In the genomic region with DNA sequence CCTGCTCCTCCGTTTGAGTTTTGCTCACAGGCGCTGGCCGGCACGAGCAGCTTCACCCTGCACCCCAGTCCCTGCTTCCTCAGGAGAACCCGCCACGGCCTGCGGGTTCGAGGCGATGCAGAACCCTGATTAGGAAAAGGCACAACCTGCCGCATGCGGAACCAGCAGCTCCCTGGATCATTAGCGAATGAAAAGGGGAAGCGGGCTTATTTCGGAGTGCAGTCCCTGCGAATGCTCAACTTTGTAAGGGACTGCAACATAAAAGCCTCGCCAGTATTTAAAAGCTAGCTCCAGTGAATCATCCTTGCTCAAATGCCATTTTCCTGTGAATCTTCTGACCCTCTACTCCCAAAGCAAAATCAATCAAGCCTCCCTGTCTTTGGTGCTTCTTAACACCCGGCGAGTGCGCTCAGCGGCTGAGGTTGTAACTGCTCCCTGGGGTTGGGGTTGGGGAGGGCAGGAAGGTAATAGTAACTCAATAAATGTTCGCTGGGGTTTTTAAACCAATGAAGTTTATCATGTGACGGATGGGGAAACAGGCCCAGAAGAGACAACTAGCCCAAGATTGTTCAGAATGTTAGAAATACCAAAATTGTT, we compare ENCODE assay signal across 8 cellular contexts. TPM values are rescaled to one million over a fixed set of nuclear protein-coding genes. Genes with fewer than 3 reads are reported as not detected.
DNase-seq lines count a peak whose midpoint lies in the region; ATAC-seq, FAIRE-seq and TF ChIP-seq lines count a peak whose summit lies in the region.

No MANE protein-coding gene starts in this region.

- peaks cover 32% of the 10 kb centered on the region for H3K4me1 Mint-ChIP-seq in brain
- peaks cover 35% of the 10 kb centered on the region for H3K4me1 Mint-ChIP-seq in stimulated activated memory B cell treated with anti-CD40 and anti-IgM and Interleukin-4, amounts not matched to agents 10 μg/mL and 1 μg/mL and 100 μg/mL, for 72 hours

- ATAC-seq in stimulated activated memory B cell treated with anti-CD40 and anti-IgM and Interleukin-4, amounts not matched to agents 10 μg/mL and 1 μg/mL and 100 μg/mL, for 72 hours, result peak; percentile 77

- H4K20me1 ChIP-seq in OCI-LY3 (ENCODE audit: insufficient read depth, low read length), result no peaks in the 10 kb centered on the region

- H3K4me3 ChIP-seq in HEK293 (ENCODE audit: low read depth, low read length) (peak overlapping the region; percentile 75), OCI-LY3 (ENCODE audit: low read length) (peak overlapping the region; percentile 92)

- H3K36me3 ChIP-seq in HEK293 (ENCODE audit: control insufficient read depth in 2 of 2, insufficient read depth in 1 of 2, low read length in 2 of 2) (peaks cover 14 to 26% of the 10 kb centered on the region in 2 experiments; a peak in 2 of 3 replicates), OCI-LY3 (replicated peaks; ENCODE audit: low read depth, low read length) (no peaks in the 10 kb centered on the region)

- H3K27me3 Mint-ChIP-seq in brain, result peaks cover 4% of the 10 kb centered on the region
- H3K27me3 Mint-ChIP-seq in stimulated activated memory B cell treated with anti-CD40 and anti-IgM and Interleukin-4, amounts not matched to agents 10 μg/mL and 1 μg/mL and 100 μg/mL, for 72 hours, result no peaks in the 10 kb centered on the region

- peaks cover 0 to 10% (median 2%) of the 10 kb centered on the region in 5 experiments for H3K9me3 Mint-ChIP-seq in brain
- no peaks in the 10 kb centered on the region for H3K9me3 Mint-ChIP-seq in stimulated activated memory B cell treated with anti-CD40 and anti-IgM and Interleukin-4, amounts not matched to agents 10 μg/mL and 1 μg/mL and 100 μg/mL, for 72 hours

- H3K27ac ChIP-seq in HEK293 (ENCODE audit: extremely low read depth, low read depth, low read length) (peak overlapping the region; percentile 83), OCI-LY3 (ENCODE audit: low read length) (peak overlapping the region; percentile 81), layer of hippocampus (ENCODE audit: low read depth, low read length) (peak overlapping the region; percentile 98)

- peaks cover 2% of the 10 kb centered on the region; the same call in 1 of the 2 replicates for H3K4me1 ChIP-seq in HEK293 (ENCODE audit: control insufficient read depth, insufficient read depth, low read length)
- peaks cover 3% of the 10 kb centered on the region; the same call in 1 of the 2 replicates for H3K4me1 ChIP-seq in OCI-LY3 (ENCODE audit: low read length)

- H2AFZ ChIP-seq in OCI-LY3 (ENCODE audit: low read depth, low read length), result 0 out of 2 replicates have a peak overlapping the region, but pooled peaks have one; percentile 30

- peaks cover 28% of the 10 kb centered on the region for H3K36me3 Mint-ChIP-seq in brain
- H3K36me3 Mint-ChIP-seq in stimulated activated memory B cell treated with anti-CD40 and anti-IgM and Interleukin-4, amounts not matched to agents 10 μg/mL and 1 μg/mL and 100 μg/mL, for 72 hours, result peaks cover 20% of the 10 kb centered on the region

- no peak for TF ChIP-seq POLR2A in GM12891 (IDR thresholded peaks at IDR 0.05; ENCODE audit: low read depth, low read length)

- H3K4me2 ChIP-seq in OCI-LY3 (ENCODE audit: low read length), result peak overlapping the region; percentile 74

- TF ChIP-seq CTCF in HEK293 (tag by site-specific recombination; IDR thresholded peaks at IDR 0.05), result no peak
- no peak for TF ChIP-seq CTCF in OCI-LY3 (IDR thresholded peaks at IDR 0.05; ENCODE audit: low read depth, low read length)
- no peak for TF ChIP-seq CTCF in brain (conservative IDR thresholded peaks at IDR 0.05)

- FAIRE-seq in GM12891 (lab: Jason Lieb, UNC) (no peak), urothelium cell line (lab: Jason Lieb, UNC) (no peak)

- POLR2A ChIA-PET in HEK293 (lab: Yijun Ruan, JAX), result interaction anchor here (0.7 to 1.7 kb wide), 7 partner anchors 10 to 1065 kb away, joined by 3 to 12 read pairs (median 7); partner anchors contain the start of genes ALDH3A2, SPECC1, ULK2 and USP22

- H3K27me3 ChIP-seq in OCI-LY3 (ENCODE audit: low read depth, low read length) (no peaks in the 10 kb centered on the region), layer of hippocampus (ENCODE audit: control insufficient read depth, insufficient read depth, low read length) (no peaks in the 10 kb centered on the region)

- peak overlapping the region; percentile 92 to 99 (median 98) for H3K27ac Mint-ChIP-seq in brain
- H3K27ac Mint-ChIP-seq in stimulated activated memory B cell treated with anti-CD40 and anti-IgM and Interleukin-4, amounts not matched to agents 10 μg/mL and 1 μg/mL and 100 μg/mL, for 72 hours, result peak overlapping the region; percentile 99

- peaks cover 43% of the 10 kb centered on the region for H3K79me2 ChIP-seq in OCI-LY3 (ENCODE audit: low read length)

- DNase-seq in GM12891 (ENCODE audit: insufficient read length, low spot score), result peak; percentile 38
- no peak for DNase-seq in globus pallidus (ENCODE audit: low spot score)
- no peak for DNase-seq in urothelium cell line (ENCODE audit: low spot score)

- CTCF ChIA-PET in HEK293 (lab: Yijun Ruan, JAX), result interaction anchor here (0.7 to 3.7 kb wide), 4 partner anchors 14 to 1944 kb away, joined by 3 to 14 read pairs (median 7); partner anchors contain the start of gene SPECC1

- H3K9me3 ChIP-seq in HEK293 (ENCODE audit: control insufficient read depth, insufficient read depth, low read depth, low read length) (no peaks in the 10 kb centered on the region), OCI-LY3 (ENCODE audit: insufficient read depth, low read length) (no peaks in the 10 kb centered on the region)

- peak overlapping the region; percentile 70 for H3K9ac ChIP-seq in OCI-LY3 (ENCODE audit: low read length)

- peak overlapping the region; percentile 91 to 97 (median 93) for H3K4me3 Mint-ChIP-seq in brain
- peak overlapping the region; percentile 100 for H3K4me3 Mint-ChIP-seq in stimulated activated memory B cell treated with anti-CD40 and anti-IgM and Interleukin-4, amounts not matched to agents 10 μg/mL and 1 μg/mL and 100 μg/mL, for 72 hours

TF ChIP-seq in GM12891, 5 proteins besides CTCF, POLR2A, EP300 and RAD21:
- TF ChIP-seq TAF1 (IDR thresholded peaks at IDR 0.05; ENCODE audit: low read depth, low read length), result no peak
- peak; percentile 86 for TF ChIP-seq SPI1 (IDR thresholded peaks at IDR 0.05; ENCODE audit: low read depth, low read length)
- no peak for TF ChIP-seq PAX5 (IDR thresholded peaks at IDR 0.05; ENCODE audit: insufficient read depth, low read length, severe bottlenecking)
- TF ChIP-seq POU2F2 (IDR thresholded peaks at IDR 0.05; ENCODE audit: low read depth, low read length), result no peak
- 0 out of 2 replicates have a peak, but pooled peaks have one; percentile 11 for TF ChIP-seq POLR2AphosphoS5 (IDR thresholded peaks at IDR 0.05; ENCODE audit: low read depth, low read length)
TF ChIP-seq in GM12891: peak in this region for 2.

TF ChIP-seq in HEK293, 187 proteins besides CTCF, POLR2A, EP300 and RAD21:
- TF ChIP-seq SCRT2 (tag by site-specific recombination; IDR thresholded peaks at IDR 0.05), result peak; percentile 11; the same call in 1 of the 2 replicates
- peak; percentile 92 for TF ChIP-seq ZBTB17 (tag by site-specific recombination; IDR thresholded peaks at IDR 0.05)
- no peak for TF ChIP-seq SETDB1 (IDR thresholded peaks at IDR 0.05; ENCODE audit: insufficient read length, low read length)
- no peak for TF ChIP-seq ZNF248 (tag by site-specific recombination; IDR thresholded peaks at IDR 0.05)
- TF ChIP-seq ZNF664 (tag by site-specific recombination; IDR thresholded peaks at IDR 0.05), result 0 out of 2 replicates have a peak, but pooled peaks have one; percentile 6
- TF ChIP-seq ZNF133 (tag by site-specific recombination; IDR thresholded peaks at IDR 0.05), result no peak

RNA-seq across cellular contexts. Expression of gene AKAP10, which starts 0.7 kb away (rescaled TPM):
- 8.1 TPM for polyA plus RNA-seq in GM12891 (2012; ENCODE audit: low read depth, missing spikeins)
- 6.3 TPM for polyA plus RNA-seq in brain (ENCODE audit: insufficient read depth, low read depth, low replicate concordance)

RNA-seq across cellular contexts. Expression of gene SPECC1, which starts 30.9 kb away (rescaled TPM):
- polyA plus RNA-seq in GM12891 (2012; ENCODE audit: low read depth, missing spikeins), result 25.5 TPM
- polyA plus RNA-seq in brain (ENCODE audit: insufficient read depth, low read depth, low replicate concordance), result 34.9 TPM
